In the genomic region with DNA sequence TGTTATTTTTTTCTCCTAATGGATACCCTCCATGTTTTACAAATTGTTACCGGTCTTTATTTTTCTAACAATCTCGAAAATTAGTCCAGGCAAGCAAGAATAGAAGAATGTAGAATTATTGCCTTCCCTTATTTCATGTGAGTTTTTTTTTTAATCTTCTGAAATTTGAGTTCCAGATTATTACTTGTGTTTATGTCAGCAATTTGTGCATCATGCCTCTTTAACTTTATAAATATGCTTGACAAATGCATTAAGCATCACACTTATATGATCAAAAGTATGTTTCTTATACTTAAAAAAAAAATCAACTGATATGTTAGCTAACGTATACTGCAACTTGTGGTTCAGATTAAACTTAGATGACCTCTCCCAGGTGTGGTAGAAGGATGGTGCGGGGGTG, we compare ENCODE assay signal across 6 cellular contexts.
"Had no signal": no experiment of that assay in that cellular context is flagged by ENCODE, and none has a peak within 500 bp of the region (broad histone marks: within the 10 kb centered on the region; RNA-seq: fewer than 3 reads in every experiment).

No MANE protein-coding gene starts in this region.

- H3K27ac ChIP-seq: HL-60, KMS-11 had no signal

- DNase-seq: KBM-7, KG1 had no signal

- H3K4me2 ChIP-seq: KMS-11 had no signal

- H3K4me3 ChIP-seq: K562 had no signal

- H3K9ac ChIP-seq: KMS-11 had no signal

- FAIRE-seq: HTR-8/SVneo, K562 had no signal

- ATAC-seq: K562 had no signal
